ENCODE assay signal across 21 cellular contexts in the genomic region with DNA sequence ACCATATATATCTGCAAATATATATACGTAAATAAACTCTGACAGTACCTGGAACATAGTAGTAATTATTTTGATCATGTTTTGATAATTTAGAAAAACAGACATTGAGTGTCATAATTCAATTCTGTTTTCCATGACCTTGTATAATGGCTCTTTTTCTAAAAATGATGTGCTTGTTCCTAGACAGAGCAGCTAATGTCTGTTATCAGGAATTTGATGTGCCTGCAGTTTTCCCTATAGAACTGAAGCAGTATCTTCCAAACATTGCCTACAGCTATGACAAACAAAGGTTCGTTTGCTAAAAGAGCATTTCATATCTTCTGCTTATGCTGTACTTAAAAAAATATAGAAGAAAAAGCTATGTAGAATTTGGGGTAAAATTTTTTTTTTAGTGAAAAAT. TPM values are rescaled to one million over a fixed set of nuclear protein-coding genes. Genes with fewer than 3 reads are reported as not detected.
DNase-seq lines count a peak whose midpoint lies in the region; ATAC-seq, FAIRE-seq and TF ChIP-seq lines count a peak whose summit lies in the region.
"Had no signal": no experiment of that assay in that cellular context is flagged by ENCODE, and none has a peak within 500 bp of the region (broad histone marks: within the 10 kb centered on the region; RNA-seq: fewer than 3 reads in every experiment).

No MANE protein-coding gene starts in this region.

- H3K27me3 ChIP-seq in SK-N-SH (ENCODE audit: insufficient read depth) = no peaks in the 10 kb centered on the region
- H3K27me3 ChIP-seq in endothelial cell of umbilical vein (ENCODE audit: control insufficient read depth in 2 of 2, insufficient read depth in 2 of 2, low read length in 2 of 2) = no peaks in the 10 kb centered on the region
- no peaks in the 10 kb centered on the region for H3K27me3 ChIP-seq in foreskin keratinocyte
- H3K27me3 ChIP-seq: BE2C, BLaER1 had no signal

- FAIRE-seq in endothelial cell of umbilical vein (lab: Jason Lieb, UNC) (peak; percentile 40), islet of Langerhans (lab: Jason Lieb, UNC) (peak; percentile 62), GM12891 (lab: Jason Lieb, UNC) (no peak)
- FAIRE-seq: D721Med, GM12892, GM18507 had no signal

- ATAC-seq in foreskin keratinocyte = no peak

- dilution Hi-C loops in endothelial cell of umbilical vein (cut with MboI; ENCODE audit: extremely low pct_ligation_motif_present, low sequenced_read_pairs) = no loop called here

- TF ChIP-seq CTCF in SK-N-SH (IDR thresholded peaks at IDR 0.05) = no peak
- no peak for TF ChIP-seq CTCF in endothelial cell of umbilical vein (IDR thresholded peaks at IDR 0.05; ENCODE audit: extremely low read depth in 1 of 2, insufficient read depth in 1 of 2, low read depth in 1 of 2, low read length in 2 of 2)
- no peak for TF ChIP-seq CTCF in foreskin keratinocyte (conservative IDR thresholded peaks at IDR 0.05)

- intact Hi-C loops in endothelial cell of umbilical vein (cut with micrococcal nuclease) = no loop called here

- H3K27ac ChIP-seq in SK-N-SH (ENCODE audit: low read depth in 2 of 2, low read length in 1 of 2) = peak overlapping the region in 1 of 2 experiments; percentile 79; a peak in 2 of 4 replicates
- H3K27ac ChIP-seq in endothelial cell of umbilical vein (ENCODE audit: insufficient read depth, low read depth, low read length) = no peak overlapping the region
- no peak overlapping the region for H3K27ac ChIP-seq in foreskin keratinocyte
- H3K27ac ChIP-seq: BLaER1 had no signal

- POLR2A ChIA-PET in SK-N-SH (lab: Yijun Ruan, JAX) (interaction anchor here (0.8 to 1.1 kb wide), 3 partner anchors 24 to 36 kb away, joined by 3 to 4 read pairs (median 3); no protein-coding TSS in a partner anchor), endothelial cell of umbilical vein (lab: Charles Lee) (no interaction called here)

- H3K4me1 ChIP-seq in SK-N-SH (ENCODE audit: control insufficient read depth in 1 of 2, insufficient read depth in 2 of 2, low read depth in 1 of 2, low read length in 1 of 2) (peaks cover 0 to 12% of the 10 kb centered on the region in 2 experiments; a peak in 2 of 4 replicates), endothelial cell of umbilical vein (ENCODE audit: control insufficient read depth, extremely low read depth, insufficient read depth, low read length) (peaks cover 5% of the 10 kb centered on the region), foreskin keratinocyte (no peaks in the 10 kb centered on the region)
- H3K4me1 ChIP-seq: BE2C had no signal

- CTCF ChIA-PET in SK-N-SH (lab: Yijun Ruan, JAX) = no interaction called here
- CTCF ChIA-PET in endothelial cell of umbilical vein (lab: Charles Lee) = no interaction called here

- H3K4me3 ChIP-seq in SK-N-SH (ENCODE audit: low read depth in 2 of 2, low read length in 1 of 2) (no peak overlapping the region), endothelial cell of umbilical vein (replicated peaks in 1 of 3; ENCODE audit: insufficient read depth in 1 of 3, low read depth in 1 of 3, low read length in 3 of 3) (no peak overlapping the region)
- H3K4me3 ChIP-seq: BLaER1 had no signal

- H3K36me3 ChIP-seq in SK-N-SH (replicated peaks in 1 of 2; ENCODE audit: control insufficient read depth in 1 of 2, insufficient read depth in 2 of 2, low read length in 1 of 2) = peaks cover 24 to 28% of the 10 kb centered on the region in 2 experiments
- no peaks in the 10 kb centered on the region for H3K36me3 ChIP-seq in endothelial cell of umbilical vein (ENCODE audit: control insufficient read depth in 2 of 2, extremely low read depth in 1 of 2, insufficient read depth in 2 of 2, low read length in 2 of 2)
- H3K36me3 ChIP-seq: BE2C had no signal

- H2AFZ ChIP-seq in SK-N-SH (ENCODE audit: low read depth) (no peak overlapping the region), endothelial cell of umbilical vein (ENCODE audit: low read depth, low read length) (no peak overlapping the region)

- no peak overlapping the region for H3K4me2 ChIP-seq in SK-N-SH
- no peak overlapping the region for H3K4me2 ChIP-seq in endothelial cell of umbilical vein (ENCODE audit: insufficient read depth, low read length)
- H3K4me2 ChIP-seq: BLaER1 had no signal

- DNase-seq in SK-N-SH (peak; percentile 42), endothelial cell of umbilical vein (ENCODE audit: low read depth, low spot score) (no peak), COLO829 (ENCODE audit: low spot score) (no peak), foreskin keratinocyte (no peak), GM12891 (ENCODE audit: insufficient read length, low spot score) (no peak)
- DNase-seq: 8988T; ACHN; BE2C; C1 segment of cervical spinal cord; Caco-2; Calu3; CD4-positive, alpha-beta memory T cell; CD4-positive, CD25-positive, alpha-beta regulatory T cell; CD8-positive, alpha-beta memory T cell; DMS79 treated with DMSO at 0.1 percent for 48 hours; GF-D8 had no signal

- peaks cover 18% of the 10 kb centered on the region for H3F3A ChIP-seq in SK-N-SH (replicated peaks; ENCODE audit: insufficient read depth)

- peak; percentile 20; the same call in 1 of the 2 replicates for TF ChIP-seq RAD21 in SK-N-SH (IDR thresholded peaks at IDR 0.05; ENCODE audit: low read length)

- H3K9me3 ChIP-seq in SK-N-SH = no peaks in the 10 kb centered on the region
- H3K9me3 ChIP-seq in endothelial cell of umbilical vein (replicated peaks; ENCODE audit: control insufficient read depth, insufficient read depth, low read length) = no peaks in the 10 kb centered on the region
- H3K9me3 ChIP-seq: BE2C, BLaER1, Caco-2 had no signal

- no peak for TF ChIP-seq POLR2A in endothelial cell of umbilical vein (IDR thresholded peaks at IDR 0.05; ENCODE audit: low read depth, low read length)
- no peak for TF ChIP-seq POLR2A in GM12891 (IDR thresholded peaks at IDR 0.05; ENCODE audit: low read depth, low read length)

- no peaks in the 10 kb centered on the region for H3K9me2 ChIP-seq in SK-N-SH

- WGBS in SK-N-SH (ENCODE audit: low lambda C conversion rate) = 70% methylated on average over 2 of the region's 2 CpGs

- BruUV-seq in endothelial cell of umbilical vein (replicated peaks; lab: Mats Ljungman, UMichigan) = no TSS peak

- H3K9ac ChIP-seq in SK-N-SH = no peak overlapping the region
- H3K9ac ChIP-seq in endothelial cell of umbilical vein (replicated peaks; ENCODE audit: extremely low read depth, insufficient read depth, low read length) = no peak overlapping the region
- H3K9ac ChIP-seq: BLaER1 had no signal

- no peaks in the 10 kb centered on the region for H3K9me1 ChIP-seq in endothelial cell of umbilical vein (replicated peaks; ENCODE audit: control insufficient read depth, extremely low read depth, insufficient read depth, low read length)

- H3K79me2 ChIP-seq in SK-N-SH (ENCODE audit: insufficient read depth) = peaks cover 15% of the 10 kb centered on the region; the same call in 1 of the 2 replicates
- H3K79me2 ChIP-seq in endothelial cell of umbilical vein (ENCODE audit: control insufficient read depth, insufficient read depth, low read length) = no peaks in the 10 kb centered on the region

- TF ChIP-seq EP300 in SK-N-SH (IDR thresholded peaks at IDR 0.05; ENCODE audit: borderline replicate concordance in 1 of 2, low read depth in 1 of 2, low read length in 1 of 2) = peak in 1 of 2 experiments; percentile 78; a peak in 2 of 4 replicates

- H4K20me1 ChIP-seq in SK-N-SH (ENCODE audit: insufficient read depth) = no peaks in the 10 kb centered on the region
- H4K20me1 ChIP-seq in endothelial cell of umbilical vein (replicated peaks; ENCODE audit: control insufficient read depth, extremely low read depth, insufficient read depth, low read length) = no peaks in the 10 kb centered on the region

TF ChIP-seq in SK-N-SH, 30 proteins besides CTCF, POLR2A, EP300 and RAD21 (continues in another document):
- peak; percentile 47; the same call in 1 of the 2 replicates for TF ChIP-seq MXI1 (IDR thresholded peaks at IDR 0.05; ENCODE audit: low read depth, low read length)
- no peak for TF ChIP-seq TEAD4 (IDR thresholded peaks at IDR 0.05; ENCODE audit: borderline replicate concordance, insufficient read depth)

TF ChIP-seq in endothelial cell of umbilical vein, 7 proteins besides CTCF, POLR2A, EP300 and RAD21 (continues in another document):
- TF ChIP-seq POLR2AphosphoS5 (IDR thresholded peaks at IDR 0.05; ENCODE audit: insufficient read depth, low read depth, low read length) = no peak
- TF ChIP-seq FOS (IDR thresholded peaks at IDR 0.05; ENCODE audit: borderline replicate concordance, insufficient read depth, low read length) = no peak

TF ChIP-seq in GM12891, 5 proteins besides CTCF, POLR2A, EP300 and RAD21 (continues in another document):
- TF ChIP-seq TAF1 (IDR thresholded peaks at IDR 0.05; ENCODE audit: low read depth, low read length) (no peak), SPI1 (IDR thresholded peaks at IDR 0.05; ENCODE audit: low read depth, low read length) (no peak)

RNA-seq across cellular contexts. Expression of a gene that starts 5.3 kb away (rescaled TPM):
- 12.2 and 16.8 TPM in 2 replicates for polyA plus RNA-seq in SK-N-SH (2012; rRNA removed)
- polyA plus RNA-seq in SK-N-SH (2012; cell fraction: cytosol; rRNA removed) = 20.5 and 20.7 TPM in 2 replicates
- polyA plus RNA-seq in SK-N-SH (2012; cell fraction: nucleus; rRNA removed) = 2.4 and 7.7 TPM in 2 replicates
- 3.6 and 7.1 TPM in 2 replicates for total RNA-seq in endothelial cell of umbilical vein
- polyA plus RNA-seq in endothelial cell of umbilical vein = 7.1 and 7.9 TPM in 2 replicates
- 7.9 and 9.1 TPM in 2 replicates for polyA plus RNA-seq in endothelial cell of umbilical vein (2011; cell fraction: cytosol; rRNA removed)
- polyA plus RNA-seq in endothelial cell of umbilical vein (2011; cell fraction: nucleus; rRNA removed) = 3.9 and 5.6 TPM in 2 replicates
- polyA plus RNA-seq in endothelial cell of umbilical vein (2012) = 11.4 and 13.3 TPM in 2 replicates
- polyA minus RNA-seq in endothelial cell of umbilical vein = 3.7 and 5.8 TPM in 2 replicates
- polyA minus RNA-seq in endothelial cell of umbilical vein (2011; cell fraction: cytosol; rRNA and poly(A)+ RNA removed) = 11.8 TPM
- 4.6 and 5.2 TPM in 2 replicates for polyA minus RNA-seq in endothelial cell of umbilical vein (2011; cell fraction: nucleus; rRNA and poly(A)+ RNA removed)
- 5.5 and 10.9 TPM in 2 replicates for total RNA-seq in foreskin keratinocyte
- 3.1 and 6.1 TPM in 2 replicates for polyA plus RNA-seq in foreskin keratinocyte
- 4.1 TPM for polyA plus RNA-seq in GM12891 (2012; ENCODE audit: low read depth, missing spikeins)

RNA-seq across cellular contexts. Expression of a gene that starts 37.2 kb away (rescaled TPM):
- polyA plus RNA-seq in SK-N-SH (2012; rRNA removed) (3.8 and 5.9 TPM in 2 replicates), endothelial cell of umbilical vein (6.5 and 6.6 TPM in 2 replicates), foreskin keratinocyte (1.9 and 2.4 TPM in 2 replicates)
- polyA plus RNA-seq in SK-N-SH (2012; cell fraction: cytosol; rRNA removed) = 3.8 and 4.1 TPM in 2 replicates
- polyA plus RNA-seq in SK-N-SH (2012; cell fraction: nucleus; rRNA removed) = 6.2 and 15.7 TPM in 2 replicates
- total RNA-seq in endothelial cell of umbilical vein (20.5 and 21.9 TPM in 2 replicates), foreskin keratinocyte (11.4 and 11.8 TPM in 2 replicates)
- 6.2 and 9.7 TPM in 2 replicates for polyA plus RNA-seq in endothelial cell of umbilical vein (2011; cell fraction: cytosol; rRNA removed)
- 26.7 and 31.7 TPM in 2 replicates for polyA plus RNA-seq in endothelial cell of umbilical vein (2011; cell fraction: nucleus; rRNA removed)
- polyA plus RNA-seq in endothelial cell of umbilical vein (2012) = 7.8 and 9.2 TPM in 2 replicates
- 21.6 and 25.2 TPM in 2 replicates for polyA minus RNA-seq in endothelial cell of umbilical vein
- 16.4 TPM for polyA minus RNA-seq in endothelial cell of umbilical vein (2011; cell fraction: cytosol; rRNA and poly(A)+ RNA removed)
- 13.7 and 24.4 TPM in 2 replicates for polyA minus RNA-seq in endothelial cell of umbilical vein (2011; cell fraction: nucleus; rRNA and poly(A)+ RNA removed)
- 3.1 TPM for polyA plus RNA-seq in GM12891 (2012; ENCODE audit: low read depth, missing spikeins)
